ENCODE assay signal across 2 cellular contexts in genomic region chr12:102920271-102920670, GRCh38.
TF ChIP-seq lines count a peak whose summit lies in the region.

No MANE protein-coding gene starts in this region.

TF ChIP-seq in WTC11, 78 proteins besides CTCF, POLR2A, EP300 and RAD21 (continued from another document):
- TF ChIP-seq ZNF219 (CRISPR knock-in tag; IDR thresholded peaks at IDR 0.05; ENCODE audit: borderline replicate concordance): no peak
TF ChIP-seq in WTC11: peak in this region for 1.

TF ChIP-seq in HepG2, 621 proteins besides CTCF, POLR2A, EP300 and RAD21 (continues in another document):
- peak; percentile 79; the same call in 1 of the 2 replicates for TF ChIP-seq ZBTB34 (CRISPR knock-in tag; IDR thresholded peaks at IDR 0.05)
- no peak for TF ChIP-seq ZXDC (CRISPR knock-in tag; IDR thresholded peaks at IDR 0.05)
- TF ChIP-seq MYPOP (CRISPR knock-in tag; IDR thresholded peaks at IDR 0.05): peak; percentile 63; the same call in 1 of the 2 replicates
- peak; percentile 63; the same call in 1 of the 2 replicates for TF ChIP-seq BHLHE40 (IDR thresholded peaks at IDR 0.05; ENCODE audit: low read length)
- TF ChIP-seq SNRNP70 (IDR thresholded peaks at IDR 0.05; ENCODE audit: low read depth, low read length): no peak
- peak; percentile 95 for TF ChIP-seq SMAD3 (CRISPR knock-in tag; IDR thresholded peaks at IDR 0.05)
- peak; percentile 96 for TF ChIP-seq MIER3 (CRISPR knock-in tag; IDR thresholded peaks at IDR 0.05; ENCODE audit: borderline replicate concordance)
- peak; percentile 86 for TF ChIP-seq SIX4 (CRISPR knock-in tag; IDR thresholded peaks at IDR 0.05)
- TF ChIP-seq CHCHD3 (CRISPR knock-in tag; IDR thresholded peaks at IDR 0.05): no peak
- peak; percentile 97 for TF ChIP-seq HNF1A (IDR thresholded peaks at IDR 0.05; ENCODE audit: low read depth)
- peak; percentile 99 for TF ChIP-seq HNF1A (CRISPR knock-in tag; IDR thresholded peaks at IDR 0.05; ENCODE audit: borderline replicate concordance)
- peak; percentile 87 for TF ChIP-seq KAT8 (CRISPR knock-in tag; IDR thresholded peaks at IDR 0.05)
- no peak for TF ChIP-seq POGK (CRISPR knock-in tag; conservative IDR thresholded peaks at IDR 0.05)
- no peak for TF ChIP-seq PTBP1 (IDR thresholded peaks at IDR 0.05; ENCODE audit: low read depth, low read length, poor library complexity, severe bottlenecking)
- peak; percentile 45; the same call in 1 of the 2 replicates for TF ChIP-seq PRDM10 (CRISPR knock-in tag; IDR thresholded peaks at IDR 0.05; ENCODE audit: low read depth)
- TF ChIP-seq IRF9 (CRISPR knock-in tag; IDR thresholded peaks at IDR 0.05; ENCODE audit: borderline replicate concordance): no peak
- TF ChIP-seq ZNF646 (CRISPR knock-in tag; IDR thresholded peaks at IDR 0.05): peak; percentile 65; the same call in 1 of the 2 replicates
- TF ChIP-seq IRX3 (CRISPR knock-in tag; IDR thresholded peaks at IDR 0.05; ENCODE audit: borderline replicate concordance, low read depth): no peak
- TF ChIP-seq HHEX (CRISPR knock-in tag; IDR thresholded peaks at IDR 0.05): peak; percentile 86; the same call in 1 of the 2 replicates
- TF ChIP-seq ZNF580 (CRISPR knock-in tag; IDR thresholded peaks at IDR 0.05; ENCODE audit: borderline replicate concordance, low read depth): 0 out of 2 replicates have a peak, but pooled peaks have one; percentile 46
- TF ChIP-seq ZC3H4 (CRISPR knock-in tag; IDR thresholded peaks at IDR 0.05; ENCODE audit: borderline replicate concordance): no peak
- TF ChIP-seq LCORL (IDR thresholded peaks at IDR 0.05): no peak
- TF ChIP-seq LCORL (CRISPR knock-in tag; IDR thresholded peaks at IDR 0.05): peak; percentile 72
- TF ChIP-seq FOSL2 (CRISPR knock-in tag; IDR thresholded peaks at IDR 0.05): peak; percentile 78
- peak; percentile 64; the same call in 1 of the 2 replicates for TF ChIP-seq ARID2 (CRISPR knock-in tag; IDR thresholded peaks at IDR 0.05; ENCODE audit: borderline replicate concordance)
- TF ChIP-seq FOXK1 (CRISPR knock-in tag; IDR thresholded peaks at IDR 0.05; ENCODE audit: borderline replicate concordance, low read depth): peak; percentile 95; the same call in 1 of the 2 replicates
- TF ChIP-seq ZNF891 (CRISPR knock-in tag; IDR thresholded peaks at IDR 0.05): no peak
- peak; percentile 64; the same call in 1 of the 2 replicates for TF ChIP-seq KLF6 (CRISPR knock-in tag; IDR thresholded peaks at IDR 0.05)
- no peak for TF ChIP-seq FLYWCH1 (CRISPR knock-in tag; IDR thresholded peaks at IDR 0.05)
- TF ChIP-seq HCFC1 (IDR thresholded peaks at IDR 0.05; ENCODE audit: low read depth, low read length): no peak
